In the genomic region with DNA sequence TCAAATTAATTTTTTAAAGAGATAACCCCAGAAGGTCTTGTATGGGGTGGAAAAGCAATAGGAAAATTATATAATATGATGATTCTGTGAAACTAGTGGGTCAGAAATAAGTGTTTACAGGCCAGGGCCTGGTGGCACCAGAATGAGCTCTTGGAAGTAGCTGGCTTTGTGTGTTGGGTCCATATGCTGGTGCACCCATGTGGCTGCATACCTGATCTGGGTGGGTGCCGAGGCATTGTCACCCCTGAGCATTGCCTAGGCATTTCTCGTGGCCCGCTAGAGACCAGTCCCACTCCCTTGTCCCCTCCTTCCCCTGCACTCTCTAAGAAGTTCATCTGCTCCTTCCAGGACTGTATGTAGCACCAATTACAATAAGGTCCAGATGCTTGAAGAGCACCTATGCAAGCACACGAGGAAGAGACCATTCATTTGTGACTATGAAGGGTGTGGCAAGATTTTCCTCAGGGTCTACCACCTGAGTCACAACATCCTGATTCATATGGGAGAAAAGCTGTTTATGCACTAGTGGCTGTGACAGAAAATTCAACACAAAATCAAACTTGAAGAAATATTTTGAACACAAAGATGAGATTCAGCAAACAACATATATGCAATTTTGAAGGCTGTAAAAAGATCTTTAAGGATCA, we compare ENCODE assay signal across 22 cellular contexts. TPM values are rescaled to one million over a fixed set of nuclear protein-coding genes. Genes with fewer than 3 reads are reported as not detected.
"Had no signal": no experiment of that assay in that cellular context is flagged by ENCODE, and none has a peak within 500 bp of the region (broad histone marks: within the 10 kb centered on the region; RNA-seq: fewer than 3 reads in every experiment).

No MANE protein-coding gene starts in this region.

- H3K36me3 ChIP-seq: esophagus squamous epithelium, left lung, neural progenitor cell, prostate gland, sigmoid colon, stomach, thyroid gland, vagina had no signal

- ATAC-seq: left cardiac atrium; left lung; naive thymus-derived CD4-positive, alpha-beta T cell; right cardiac atrium; stimulated activated effector memory CD8-positive, alpha-beta T cell treated with anti-CD3 and anti-CD28 coated beads, Interleukin-12 subunit alpha, Interleukin-12 subunit beta, amount 100 ng/mL, for 72 hours had no signal

- DNase-seq: effector CD4-positive, alpha-beta T cell; esophagus squamous epithelium; head of caudate nucleus; kidney; left cardiac atrium; left lung; midbrain; naive thymus-derived CD4-positive, alpha-beta T cell; right cardiac atrium; sigmoid colon; stimulated activated CD4-positive, alpha-beta T cell treated with anti-CD3 and anti-CD28 coated beads, Interleukin-4, amount 100 ng/mL, for 24 hours; stimulated activated naive CD4-positive, alpha-beta T cell treated with Interleukin-2 at 50 U/mL for 16 hours; stomach; trophoblast cell had no signal

- H3K4me3 ChIP-seq: coronary artery, esophagus squamous epithelium, left lung, neural progenitor cell, prostate gland, sigmoid colon, stomach, thyroid gland, vagina had no signal

- H3K27ac ChIP-seq: coronary artery, esophagus squamous epithelium, left lung, neural progenitor cell, parathyroid adenoma, prostate gland, sigmoid colon, stomach, thyroid gland, vagina had no signal

- FAIRE-seq: frontal cortex, kidney had no signal

- H3K9ac ChIP-seq: neural progenitor cell, parathyroid adenoma had no signal

- H3K27me3 ChIP-seq: esophagus squamous epithelium, left lung, neural progenitor cell, sigmoid colon, stomach, thyroid gland, vagina had no signal

- H3K4me2 ChIP-seq: neural progenitor cell had no signal

- H3K9me3 ChIP-seq: esophagus squamous epithelium, left lung, prostate gland, sigmoid colon, stomach, thyroid gland, vagina had no signal

- H2AFZ ChIP-seq: neural progenitor cell, parathyroid adenoma had no signal

- H3K79me2 ChIP-seq: parathyroid adenoma had no signal

- H3K4me1 ChIP-seq: neural progenitor cell, parathyroid adenoma, prostate gland, sigmoid colon, stomach, vagina had no signal

RNA-seq across cellular contexts. Expression of a gene that starts 19.8 kb away (rescaled TPM):
- total RNA-seq: naive thymus-derived CD4-positive, alpha-beta T cell had no signal
- polyA plus RNA-seq: naive thymus-derived CD4-positive, alpha-beta T cell had no signal
